1 cellular context compared by ENCODE assay signal in genomic region chr2:182541268-182541667, GRCh38.
TF ChIP-seq lines count a peak whose summit lies in the region.

No MANE protein-coding gene starts in this region.

TF ChIP-seq in GM23338, 12 proteins besides CTCF, POLR2A, EP300 and RAD21 (continued from another document):
- no peak for TF ChIP-seq REST (IDR thresholded peaks at IDR 0.05; ENCODE audit: unreplicated experiment)
- no peak for TF ChIP-seq POLR2AphosphoS5 (IDR thresholded peaks at IDR 0.05; ENCODE audit: low read depth)
